In genomic region chr11:33256808-33257159, GRCh38 we compare ENCODE assay signal across 7 cellular contexts. TPM values are rescaled to one million over a fixed set of nuclear protein-coding genes. Genes with fewer than 3 reads are reported as not detected.
DNase-seq lines count a peak whose midpoint lies in the region; ATAC-seq and TF ChIP-seq lines count a peak whose summit lies in the region.

No MANE protein-coding gene starts in this region.

- intact Hi-C loops in activated B cell treated with CpG ODN at 0.5 μM for 24 hours (cut with micrococcal nuclease): loop anchor here (1.0 to 5.0 kb wide), 8 partner anchors 95 to 994 kb away; partner anchors contain the start of genes CAPRIN1, CD59, CSTF3 and EIF3M

- DNase-seq in HFFc6 (no peak), activated B cell treated with CpG ODN at 0.5 μM for 24 hours (no peak)

- CTCF ChIA-PET in activated B cell treated with CpG ODN at 0.5 μM for 24 hours (lab: Charles Lee): no interaction called here

- H3K9me3 Mint-ChIP-seq in HFFc6 (no peaks in the 10 kb centered on the region), activated B cell treated with CpG ODN at 0.5 μM for 24 hours (no peaks in the 10 kb centered on the region)
- H3K9me3 Mint-ChIP-seq in stimulated activated memory B cell treated with anti-CD40 and anti-IgM and Interleukin-4, amounts not matched to agents 10 μg/mL and 1 μg/mL and 100 μg/mL, for 72 hours: peaks cover 3% of the 10 kb centered on the region

- H3K4me3 Mint-ChIP-seq in HFFc6 (peak overlapping the region; percentile 99), activated B cell treated with CpG ODN at 0.5 μM for 24 hours (peak overlapping the region; percentile 97)
- peak overlapping the region; percentile 98 for H3K4me3 Mint-ChIP-seq in stimulated activated memory B cell treated with anti-CD40 and anti-IgM and Interleukin-4, amounts not matched to agents 10 μg/mL and 1 μg/mL and 100 μg/mL, for 72 hours

- ATAC-seq in activated B cell treated with CpG ODN at 0.5 μM for 24 hours (ENCODE audit: low read depth): no peak
- ATAC-seq in stimulated activated memory B cell treated with anti-CD40 and anti-IgM and Interleukin-4, amounts not matched to agents 10 μg/mL and 1 μg/mL and 100 μg/mL, for 72 hours: no peak
- no peak for ATAC-seq in HG03039 (IDR thresholded peaks at IDR 0.05; ENCODE audit: unreplicated experiment)
- ATAC-seq in HG03045 (IDR thresholded peaks at IDR 0.05; ENCODE audit: unreplicated experiment): no peak
- ATAC-seq in HG03342 (IDR thresholded peaks at IDR 0.05; ENCODE audit: unreplicated experiment): no peak

- peaks cover 32% of the 10 kb centered on the region for H3K4me1 Mint-ChIP-seq in HFFc6 (ENCODE audit: low read depth)
- H3K4me1 Mint-ChIP-seq in activated B cell treated with CpG ODN at 0.5 μM for 24 hours: peaks cover 35% of the 10 kb centered on the region
- H3K4me1 Mint-ChIP-seq in stimulated activated memory B cell treated with anti-CD40 and anti-IgM and Interleukin-4, amounts not matched to agents 10 μg/mL and 1 μg/mL and 100 μg/mL, for 72 hours: peaks cover 35% of the 10 kb centered on the region

- H3K4me3 ChIP-seq in iPS-11a (ENCODE audit: low read depth, low read length): peak overlapping the region; percentile 38

- POLR2A ChIA-PET in activated B cell treated with CpG ODN at 0.5 μM for 24 hours (lab: Charles Lee): interaction anchor here (0.6 to 2.6 kb wide), 2 partner anchors 95 to 364 kb away, joined by 3 to 15 read pairs; partner anchors contain the start of genes CSTF3 and QSER1

- H3K27ac Mint-ChIP-seq in HFFc6 (peak overlapping the region; percentile 98), activated B cell treated with CpG ODN at 0.5 μM for 24 hours (peak overlapping the region; percentile 99)
- H3K27ac Mint-ChIP-seq in stimulated activated memory B cell treated with anti-CD40 and anti-IgM and Interleukin-4, amounts not matched to agents 10 μg/mL and 1 μg/mL and 100 μg/mL, for 72 hours: peak overlapping the region; percentile 97

- TF ChIP-seq CTCF in HFFc6 (IDR thresholded peaks at IDR 0.05) (no peak), activated B cell treated with CpG ODN at 0.5 μM for 24 hours (IDR thresholded peaks at IDR 0.05) (no peak)

- H3K27me3 Mint-ChIP-seq in HFFc6 (ENCODE audit: insufficient read depth): 0 out of 2 replicates have a peak, but pooled peaks cover 2% of the 10 kb centered on the region
- H3K27me3 Mint-ChIP-seq in activated B cell treated with CpG ODN at 0.5 μM for 24 hours: no peaks in the 10 kb centered on the region
- no peaks in the 10 kb centered on the region for H3K27me3 Mint-ChIP-seq in stimulated activated memory B cell treated with anti-CD40 and anti-IgM and Interleukin-4, amounts not matched to agents 10 μg/mL and 1 μg/mL and 100 μg/mL, for 72 hours

- peaks cover 16% of the 10 kb centered on the region for H3K36me3 Mint-ChIP-seq in HFFc6 (ENCODE audit: low read depth)
- H3K36me3 Mint-ChIP-seq in activated B cell treated with CpG ODN at 0.5 μM for 24 hours (ENCODE audit: low read depth): peaks cover 9% of the 10 kb centered on the region
- peaks cover 5% of the 10 kb centered on the region for H3K36me3 Mint-ChIP-seq in stimulated activated memory B cell treated with anti-CD40 and anti-IgM and Interleukin-4, amounts not matched to agents 10 μg/mL and 1 μg/mL and 100 μg/mL, for 72 hours

RNA-seq across cellular contexts. Expression of gene HIPK3, which starts 0.4 kb away (rescaled TPM):
- total RNA-seq in HFFc6 (2021; fragmentation: NEBNext Ultra II Directional; extraction: Animal tissue kit (Norgen Biotek cat#: 25700)): 10 to 100 TPM; 40.8 to 52.5 (median 47.3) TPM
- total RNA-seq in activated B cell treated with CpG ODN at 0.5 μM for 24 hours: 46.8 and 50.7 TPM in 2 replicates
